ENCODE assay signal across 8 cellular contexts in the genomic region with DNA sequence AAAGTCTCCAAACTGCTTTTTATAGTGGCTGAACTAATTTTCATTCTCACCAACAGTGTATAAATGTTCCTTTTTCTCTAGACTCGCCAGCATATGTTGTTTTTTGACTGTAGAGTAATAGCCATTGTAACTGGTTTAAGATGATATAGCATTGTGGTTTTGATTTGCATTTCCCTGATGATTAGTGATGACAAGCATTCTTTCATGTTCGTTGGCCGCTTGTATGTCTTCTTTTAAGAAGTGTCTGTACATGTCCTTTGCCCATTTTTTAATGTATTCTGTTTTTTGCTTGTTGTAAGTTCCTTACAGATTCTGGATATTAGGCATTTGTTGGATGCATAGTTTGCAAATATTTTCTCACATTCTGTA.
DNase-seq lines count a peak whose midpoint lies in the region; ATAC-seq and TF ChIP-seq lines count a peak whose summit lies in the region.

No MANE protein-coding gene starts in this region.

- H2AFZ ChIP-seq in PC-3 (ENCODE audit: low read length), result peak overlapping the region; percentile 87

- peaks cover 39% of the 10 kb centered on the region for H3K4me1 Mint-ChIP-seq in activated T-cell treated with anti-CD3 and anti-CD28 coated beads, Interleukin-2, amount 50 U/mL, for 4 hours (ENCODE audit: low read depth)

- POLR2A ChIA-PET in PC-3 (lab: Charles Lee; ENCODE audit: unreplicated experiment), result no interaction called here
- POLR2A ChIA-PET in HEK293T (lab: Yijun Ruan, JAX), result no interaction called here

- TF ChIP-seq CTCF in PC-3 (conservative IDR thresholded peaks at IDR 0.05; ENCODE audit: low read depth, low read length) (no peak), gastroesophageal sphincter (IDR thresholded peaks at IDR 0.05) (no peak)

- no peaks in the 10 kb centered on the region for H3K27me3 Mint-ChIP-seq in activated T-cell treated with anti-CD3 and anti-CD28 coated beads, Interleukin-2, amount 50 U/mL, for 4 hours (ENCODE audit: low read depth)

- H3K27me3 ChIP-seq in PC-3 (ENCODE audit: low read length), result no peaks in the 10 kb centered on the region
- no peaks in the 10 kb centered on the region for H3K27me3 ChIP-seq in gastroesophageal sphincter

- no peaks in the 10 kb centered on the region for H3K4me1 ChIP-seq in PC-3 (ENCODE audit: insufficient read depth, low read length)
- H3K4me1 ChIP-seq in gastroesophageal sphincter, result no peaks in the 10 kb centered on the region

- H3K4me2 ChIP-seq in PC-3 (ENCODE audit: low read length), result peak overlapping the region; percentile 78

- no peaks in the 10 kb centered on the region for H3F3A ChIP-seq in PC-3 (ENCODE audit: low read length, unreplicated experiment)

- peaks cover 7% of the 10 kb centered on the region for H3K36me3 Mint-ChIP-seq in activated T-cell treated with anti-CD3 and anti-CD28 coated beads, Interleukin-2, amount 50 U/mL, for 4 hours (ENCODE audit: insufficient read depth)

- BruUV-seq in PC-3 (replicated peaks; lab: Mats Ljungman, UMichigan), result no TSS peak

- CTCF ChIA-PET in PC-3 (lab: Charles Lee) (no interaction called here), HEK293T (lab: Yijun Ruan, JAX) (no interaction called here)

- WGBS in gastroesophageal sphincter (ENCODE audit: low coverage in 1 of 2), 2 donors, result 60 to 72% methylated on average over 3 of the region's 3 CpGs

- peaks cover 14% of the 10 kb centered on the region for H3K9me3 Mint-ChIP-seq in activated T-cell treated with anti-CD3 and anti-CD28 coated beads, Interleukin-2, amount 50 U/mL, for 4 hours

- no peaks in the 10 kb centered on the region for H3K9me2 ChIP-seq in PC-3 (replicated peaks; ENCODE audit: low read length)

- peak overlapping the region; percentile 73 for H3K4me3 ChIP-seq in PC-3 (ENCODE audit: low read length)
- H3K4me3 ChIP-seq in gastroesophageal sphincter, result peak overlapping the region; percentile 21 to 37

- H4K20me1 ChIP-seq in PC-3 (ENCODE audit: low read length), result no peaks in the 10 kb centered on the region

- H3K36me3 ChIP-seq in PC-3 (ENCODE audit: low read depth, low read length) (no peaks in the 10 kb centered on the region), gastroesophageal sphincter (no peaks in the 10 kb centered on the region)

- DNase-seq in activated T-cell treated with anti-CD3 and anti-CD28 coated beads, Interleukin-2, amount 50 U/mL, for 4 hours, result no peak
- DNase-seq in activated T-cell treated with anti-CD3 and anti-CD28 coated beads, Interleukin-2, amount 50 U/mL, for 1 hour, result no peak
- DNase-seq in PC-3 (peak; percentile 2), HEK293T (ENCODE audit: extremely low spot score) (no peak), kidney glomerular epithelial cell (lab: John Stamatoyannopoulos, UW) (no peak), HuH-7 (ENCODE audit: low spot score) (no peak)

- no peak overlapping the region for H3K9ac ChIP-seq in PC-3 (ENCODE audit: low read length)

- intact Hi-C loops in PC-3 (cut with micrococcal nuclease), result no loop called here

- peak; percentile 57 to 60 for ATAC-seq in activated T-cell treated with anti-CD3 and anti-CD28 coated beads, Interleukin-2, amount 50 U/mL, for 4 hours
- ATAC-seq in HG02885 (IDR thresholded peaks at IDR 0.05; ENCODE audit: poor library complexity, unreplicated experiment) (peak; percentile 56), PC-3 (no peak), gastroesophageal sphincter (no peak)

- peaks cover 10% of the 10 kb centered on the region; the same call in 1 of the 2 replicates for H3K9me3 ChIP-seq in PC-3 (ENCODE audit: low read length)
- peaks cover 0 to 22% (median 0%) of the 10 kb centered on the region in 3 donors for H3K9me3 ChIP-seq in gastroesophageal sphincter

- TF ChIP-seq EP300 in gastroesophageal sphincter (IDR thresholded peaks at IDR 0.05), result no peak

- H3K27ac ChIP-seq in PC-3 (ENCODE audit: low read length) (no peak overlapping the region), gastroesophageal sphincter (peak overlapping the region in 1 of 4 donors; percentile 20)

- TF ChIP-seq POLR2A in gastroesophageal sphincter (IDR thresholded peaks at IDR 0.05), result no peak

- no peaks in the 10 kb centered on the region for H3K79me2 ChIP-seq in PC-3 (ENCODE audit: low read length)

- H3K4me3 Mint-ChIP-seq in activated T-cell treated with anti-CD3 and anti-CD28 coated beads, Interleukin-2, amount 50 U/mL, for 4 hours, result peak overlapping the region; percentile 86

TF ChIP-seq in HEK293T, 16 proteins besides CTCF, POLR2A, EP300 and RAD21:
- TF ChIP-seq FOXM1 (IDR thresholded peaks at IDR 0.05; ENCODE audit: borderline replicate concordance) (no peak), TARDBP (IDR thresholded peaks at IDR 0.05) (no peak), NFRKB (IDR thresholded peaks at IDR 0.05) (no peak), ELF4 (IDR thresholded peaks at IDR 0.05) (no peak), SUZ12 (IDR thresholded peaks at IDR 0.05) (no peak), SP1 (IDR thresholded peaks at IDR 0.05) (no peak), CTBP1 (IDR thresholded peaks at IDR 0.05; ENCODE audit: borderline replicate concordance) (no peak), FOXK2 (IDR thresholded peaks at IDR 0.05) (no peak), HDGF (IDR thresholded peaks at IDR 0.05; ENCODE audit: borderline replicate concordance) (no peak), BHLHE40 (IDR thresholded peaks at IDR 0.05; ENCODE audit: borderline replicate concordance) (no peak), ZNF384 (IDR thresholded peaks at IDR 0.05) (no peak), ARNT (IDR thresholded peaks at IDR 0.05) (no peak), FOXA1 (IDR thresholded peaks at IDR 0.05) (no peak)
- TF ChIP-seq, protein P1, sequence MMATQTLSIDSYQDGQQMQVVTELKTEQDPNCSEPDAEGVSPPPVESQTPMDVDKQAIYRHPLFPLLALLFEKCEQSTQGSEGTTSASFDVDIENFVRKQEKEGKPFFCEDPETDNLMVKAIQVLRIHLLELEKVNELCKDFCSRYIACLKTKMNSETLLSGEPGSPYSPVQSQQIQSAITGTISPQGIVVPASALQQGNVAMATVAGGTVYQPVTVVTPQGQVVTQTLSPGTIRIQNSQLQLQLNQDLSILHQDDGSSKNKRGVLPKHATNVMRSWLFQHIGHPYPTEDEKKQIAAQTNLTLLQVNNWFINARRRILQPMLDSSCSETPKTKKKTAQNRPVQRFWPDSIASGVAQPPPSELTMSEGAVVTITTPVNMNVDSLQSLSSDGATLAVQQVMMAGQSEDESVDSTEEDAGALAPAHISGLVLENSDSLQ (IDR thresholded peaks at IDR 0.05), result no peak
TF ChIP-seq in HEK293T: peak in this region for 0.

Comparison
In these comparisons a context has a peak if more than half of its experiments do, and no peak if none do; other contexts are left out.
1. ATAC-seq: peak in activated T-cell treated with anti-CD3 and anti-CD28 coated beads, Interleukin-2, amount 50 U/mL, for 4 hours (2 of 2) and HG02885 (single experiment); none in PC-3 (single experiment) and gastroesophageal sphincter (single experiment).